Comparison of ENCODE assay signal across 1 cellular context in the genomic region with DNA sequence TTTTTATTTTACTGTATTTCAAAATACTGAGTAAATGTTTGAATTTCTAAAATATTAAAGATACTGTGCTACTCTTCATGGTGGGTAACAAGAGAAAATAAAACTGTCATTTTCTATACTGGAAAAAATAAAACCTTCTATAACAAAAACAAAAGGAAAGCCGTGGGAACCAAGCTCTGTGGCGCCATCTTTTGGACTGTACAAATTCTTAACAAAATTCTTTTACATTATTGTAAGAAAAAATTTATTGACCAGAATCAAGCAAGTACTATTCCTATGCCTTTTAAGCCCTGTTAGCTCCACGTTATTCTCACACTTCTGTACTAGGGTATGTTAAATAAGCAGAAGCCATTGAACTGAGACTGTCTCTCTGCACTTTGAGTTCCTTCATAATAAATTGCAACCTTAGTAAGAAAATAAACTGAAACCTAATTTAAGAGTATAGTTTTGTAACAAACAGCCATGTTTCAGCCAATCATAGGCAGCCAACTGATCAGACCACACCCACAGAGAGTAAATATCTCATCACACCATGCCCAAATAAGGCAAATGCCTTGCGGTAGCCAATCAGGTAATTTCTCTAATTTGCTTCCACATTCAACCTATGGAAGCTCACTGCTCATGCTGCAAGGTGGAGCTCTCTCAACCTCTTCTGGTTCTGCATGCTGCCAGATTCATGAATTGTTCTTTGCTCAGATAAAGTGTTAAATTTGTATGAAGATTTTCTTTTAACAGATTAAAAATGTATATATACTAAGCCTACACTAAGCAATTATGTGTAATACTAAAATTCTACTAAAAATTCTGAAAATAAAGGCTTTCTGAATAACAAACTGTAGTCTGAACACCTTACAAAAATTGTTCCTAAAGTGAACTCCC.
TF ChIP-seq lines count a peak whose summit lies in the region.

No MANE protein-coding gene starts in this region.

TF ChIP-seq in neural cell, 6 proteins besides CTCF, POLR2A, EP300 and RAD21 (continued from another document):
- TF ChIP-seq, protein P1, sequence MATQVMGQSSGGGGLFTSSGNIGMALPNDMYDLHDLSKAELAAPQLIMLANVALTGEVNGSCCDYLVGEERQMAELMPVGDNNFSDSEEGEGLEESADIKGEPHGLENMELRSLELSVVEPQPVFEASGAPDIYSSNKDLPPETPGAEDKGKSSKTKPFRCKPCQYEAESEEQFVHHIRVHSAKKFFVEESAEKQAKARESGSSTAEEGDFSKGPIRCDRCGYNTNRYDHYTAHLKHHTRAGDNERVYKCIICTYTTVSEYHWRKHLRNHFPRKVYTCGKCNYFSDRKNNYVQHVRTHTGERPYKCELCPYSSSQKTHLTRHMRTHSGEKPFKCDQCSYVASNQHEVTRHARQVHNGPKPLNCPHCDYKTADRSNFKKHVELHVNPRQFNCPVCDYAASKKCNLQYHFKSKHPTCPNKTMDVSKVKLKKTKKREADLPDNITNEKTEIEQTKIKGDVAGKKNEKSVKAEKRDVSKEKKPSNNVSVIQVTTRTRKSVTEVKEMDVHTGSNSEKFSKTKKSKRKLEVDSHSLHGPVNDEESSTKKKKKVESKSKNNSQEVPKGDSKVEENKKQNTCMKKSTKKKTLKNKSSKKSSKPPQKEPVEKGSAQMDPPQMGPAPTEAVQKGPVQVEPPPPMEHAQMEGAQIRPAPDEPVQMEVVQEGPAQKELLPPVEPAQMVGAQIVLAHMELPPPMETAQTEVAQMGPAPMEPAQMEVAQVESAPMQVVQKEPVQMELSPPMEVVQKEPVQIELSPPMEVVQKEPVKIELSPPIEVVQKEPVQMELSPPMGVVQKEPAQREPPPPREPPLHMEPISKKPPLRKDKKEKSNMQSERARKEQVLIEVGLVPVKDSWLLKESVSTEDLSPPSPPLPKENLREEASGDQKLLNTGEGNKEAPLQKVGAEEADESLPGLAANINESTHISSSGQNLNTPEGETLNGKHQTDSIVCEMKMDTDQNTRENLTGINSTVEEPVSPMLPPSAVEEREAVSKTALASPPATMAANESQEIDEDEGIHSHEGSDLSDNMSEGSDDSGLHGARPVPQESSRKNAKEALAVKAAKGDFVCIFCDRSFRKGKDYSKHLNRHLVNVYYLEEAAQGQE (IDR thresholded peaks at IDR 0.05; ENCODE audit: borderline replicate concordance), result no peak
